Comparison of ENCODE assay signal across 8 cellular contexts in the genomic region with DNA sequence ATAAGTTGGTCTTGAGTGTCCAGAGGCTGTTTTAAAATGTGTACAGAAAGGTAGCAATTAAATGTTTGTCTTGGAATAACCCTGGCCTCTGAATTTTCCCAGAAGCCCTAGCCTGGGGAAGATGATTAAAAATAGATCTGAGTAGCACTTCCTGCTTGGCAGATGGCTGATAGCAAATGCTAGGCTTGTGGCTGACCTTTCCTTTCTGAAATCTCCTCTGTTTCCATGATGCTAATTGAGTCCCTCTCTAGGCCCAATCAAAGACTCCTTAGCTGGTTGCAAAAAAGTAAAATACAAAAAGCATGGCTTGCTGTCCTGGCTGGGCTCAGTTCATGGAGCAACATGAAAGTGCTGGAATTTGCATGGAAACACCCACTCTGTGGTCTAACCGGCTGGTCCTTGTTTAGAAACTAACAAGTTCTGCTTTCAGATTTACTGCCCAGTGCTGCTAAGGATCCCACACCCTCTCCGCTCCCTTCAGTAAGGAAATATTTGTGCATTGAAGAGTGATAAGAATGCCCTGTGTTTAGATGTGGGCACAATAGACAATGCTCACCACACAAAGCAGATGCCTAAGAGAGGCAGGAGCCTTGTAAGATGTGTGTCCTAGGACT. TPM values are rescaled to one million over a fixed set of nuclear protein-coding genes. Genes with fewer than 3 reads are reported as not detected.
DNase-seq lines count a peak whose midpoint lies in the region; ATAC-seq, FAIRE-seq and TF ChIP-seq lines count a peak whose summit lies in the region.

No MANE protein-coding gene starts in this region.

- no peak for ATAC-seq in CD8-positive, alpha-beta T cell
- peak; percentile 46 for ATAC-seq in GM21723 (IDR thresholded peaks at IDR 0.05; ENCODE audit: unreplicated experiment)
- peak in 1 of 3 donors; percentile 25 for ATAC-seq in natural killer cell
- ATAC-seq in omental fat pad (ENCODE audit: low FRiP score): no peak
- ATAC-seq in GM18517 (IDR thresholded peaks at IDR 0.05; ENCODE audit: unreplicated experiment): no peak

- H3K27me3 Mint-ChIP-seq in CD8-positive, alpha-beta T cell (ENCODE audit: low read depth): no peaks in the 10 kb centered on the region
- H3K27me3 Mint-ChIP-seq in endodermal cell (ENCODE audit: insufficient read depth): no peaks in the 10 kb centered on the region
- no peaks in the 10 kb centered on the region for H3K27me3 Mint-ChIP-seq in natural killer cell (ENCODE audit: low read depth in 2 of 2)

- H3K36me3 ChIP-seq in CD8-positive, alpha-beta T cell (ENCODE audit: insufficient read depth, low read length): no peaks in the 10 kb centered on the region
- H3K36me3 ChIP-seq in Peyer's patch: no peaks in the 10 kb centered on the region
- peaks cover 53% of the 10 kb centered on the region for H3K36me3 ChIP-seq in endodermal cell (ENCODE audit: control insufficient read depth, insufficient read depth, low read length)

- H3K36me3 Mint-ChIP-seq in CD8-positive, alpha-beta T cell: peaks cover 2% of the 10 kb centered on the region
- peaks cover 4% of the 10 kb centered on the region for H3K36me3 Mint-ChIP-seq in endodermal cell (ENCODE audit: low read depth)
- no peaks in the 10 kb centered on the region for H3K36me3 Mint-ChIP-seq in natural killer cell

- CTCF ChIA-PET in CD8-positive, alpha-beta T cell (lab: Charles Lee): no interaction called here

- no peaks in the 10 kb centered on the region for H3K27me3 ChIP-seq in CD8-positive, alpha-beta T cell (ENCODE audit: insufficient read depth, low read length)
- H3K27me3 ChIP-seq in Peyer's patch: no peaks in the 10 kb centered on the region
- no peaks in the 10 kb centered on the region for H3K27me3 ChIP-seq in endodermal cell (ENCODE audit: control insufficient read depth, insufficient read depth, low read length, poor library complexity, severe bottlenecking)

- peak overlapping the region; percentile 95 for H3K27ac Mint-ChIP-seq in CD8-positive, alpha-beta T cell
- no peak overlapping the region for H3K27ac Mint-ChIP-seq in endodermal cell
- peak overlapping the region in 1 of 2 donors; percentile 61 for H3K27ac Mint-ChIP-seq in natural killer cell

- TF ChIP-seq CTCF in CD8-positive, alpha-beta T cell (IDR thresholded peaks at IDR 0.05): no peak
- TF ChIP-seq CTCF in Peyer's patch (IDR thresholded peaks at IDR 0.05) (no peak), endodermal cell (conservative IDR thresholded peaks at IDR 0.05) (no peak), natural killer cell (IDR thresholded peaks at IDR 0.05) (no peak), omental fat pad (IDR thresholded peaks at IDR 0.05) (no peak)

- peaks cover 85% of the 10 kb centered on the region for H3K4me1 Mint-ChIP-seq in CD8-positive, alpha-beta T cell (ENCODE audit: low read depth)
- H3K4me1 Mint-ChIP-seq in endodermal cell (peaks cover 50% of the 10 kb centered on the region), natural killer cell (peaks cover 39 to 60% of the 10 kb centered on the region in 2 donors)

- no peak overlapping the region for H3K4me3 ChIP-seq in CD8-positive, alpha-beta T cell (ENCODE audit: low read depth, low read length)
- H3K4me3 ChIP-seq in Peyer's patch (peak overlapping the region in 1 of 4 donors; percentile 6), endodermal cell (ENCODE audit: low read length) (no peak overlapping the region)

- no peak overlapping the region for H3K27ac ChIP-seq in CD8-positive, alpha-beta T cell (ENCODE audit: low read depth, low read length)
- H3K27ac ChIP-seq in Peyer's patch (peak overlapping the region; percentile 70 to 91 (median 77)), endodermal cell (ENCODE audit: low read depth, low read length) (peak overlapping the region; percentile 71)

- no peaks in the 10 kb centered on the region for H3K9me3 ChIP-seq in CD8-positive, alpha-beta T cell (ENCODE audit: low read length)
- no peaks in the 10 kb centered on the region for H3K9me3 ChIP-seq in Peyer's patch
- no peaks in the 10 kb centered on the region for H3K9me3 ChIP-seq in endodermal cell (ENCODE audit: control insufficient read depth, low read length)

- H3K4me1 ChIP-seq in CD8-positive, alpha-beta T cell (ENCODE audit: insufficient read depth, low read length): peaks cover 80% of the 10 kb centered on the region
- H3K4me1 ChIP-seq in Peyer's patch (peaks cover 13 to 73% (median 31%) of the 10 kb centered on the region in 4 donors), endodermal cell (ENCODE audit: control insufficient read depth, insufficient read depth, low read length) (peaks cover 32% of the 10 kb centered on the region)

- intact Hi-C loops in CD8-positive, alpha-beta T cell (cut with DNase I, micrococcal nuclease): no loop called here
- intact Hi-C loops in natural killer cell (cut with micrococcal nuclease): no loop called here

- H3K9ac ChIP-seq in endodermal cell (ENCODE audit: extremely low read depth, low read length, poor library complexity, severe bottlenecking): no peak overlapping the region

- POLR2A ChIA-PET in CD8-positive, alpha-beta T cell (lab: Charles Lee): interaction anchor here (2.0 kb wide), 1 partner anchor 10 kb away, joined by 12 read pairs; no protein-coding TSS in a partner anchor

- FAIRE-seq in RCC 7860 (lab: Jason Lieb, UNC): no peak

- no peaks in the 10 kb centered on the region for H3K9me3 Mint-ChIP-seq in CD8-positive, alpha-beta T cell
- no peaks in the 10 kb centered on the region for H3K9me3 Mint-ChIP-seq in endodermal cell
- H3K9me3 Mint-ChIP-seq in natural killer cell: no peaks in the 10 kb centered on the region

- DNase-seq in CD8-positive, alpha-beta T cell: no peak
- DNase-seq in Peyer's patch (peak in 2 of 3 donors; percentile 66 to 73), endodermal cell (no peak), natural killer cell (no peak), omental fat pad (ENCODE audit: low spot score) (no peak), RCC 7860 (ENCODE audit: low spot score) (no peak)

- no peak for TF ChIP-seq POLR2A in Peyer's patch (IDR thresholded peaks at IDR 0.05)

- peak overlapping the region; percentile 4 for H3K4me3 Mint-ChIP-seq in CD8-positive, alpha-beta T cell
- H3K4me3 Mint-ChIP-seq in endodermal cell (no peak overlapping the region), natural killer cell (peak overlapping the region; percentile 19)

- 72 to 90% methylated on average over 2 of the region's 2 CpGs for WGBS in endodermal cell (ENCODE audit: insufficient coverage in 1 of 2, insufficient read length in 1 of 2), 2 experiments

RNA-seq across cellular contexts. Expression of gene YPEL2, which starts 40.8 kb away (rescaled TPM):
- 10 to 100 TPM; 48.7 to 54.4 TPM for total RNA-seq in CD8-positive, alpha-beta T cell
- total RNA-seq in Peyer's patch (10 to 100 TPM; 16.5 to 24.1 (median 21.8) TPM), endodermal cell (10 to 100 TPM; 22.8 to 27.7 TPM), natural killer cell (10 to 100 TPM; 30.5 to 35.6 (median 33.5) TPM), omental fat pad (10 to 100 TPM; 34.3 to 53.6 (median 40.7) TPM)
- 11.8 TPM for polyA plus RNA-seq in endodermal cell (2013, experiment 1 of 2)
- polyA plus RNA-seq in endodermal cell (2013, experiment 2 of 2): 12.1 TPM

Comparison
In these comparisons a context has a peak if more than half of its experiments do, and no peak if none do; other contexts are left out.
1. DNase-seq: peak in Peyer's patch (2 of 3); none in CD8-positive, alpha-beta T cell (0 of 7), endodermal cell (single experiment), natural killer cell (single experiment), omental fat pad (single experiment) and RCC 7860 (single experiment).